In genomic region chr11:102234779-102235439, GRCh38 we compare ENCODE assay signal across 21 cellular contexts.
DNase-seq lines count a peak whose midpoint lies in the region; FAIRE-seq and TF ChIP-seq lines count a peak whose summit lies in the region.
"Had no signal": no experiment of that assay in that cellular context is flagged by ENCODE, and none has a peak within 500 bp of the region (broad histone marks: within the 10 kb centered on the region; RNA-seq: fewer than 3 reads in every experiment).

No MANE protein-coding gene starts in this region.

- H3K4me1 ChIP-seq in HUES6 (ENCODE audit: control insufficient read depth, insufficient read depth, low read length) = peaks cover 17% of the 10 kb centered on the region
- H3K4me1 ChIP-seq in uterus = peaks cover 0 to 3% of the 10 kb centered on the region in 2 donors
- H3K4me1 ChIP-seq: pancreas had no signal

- DNase-seq in astrocyte of the cerebellum (ENCODE audit: low read depth) (peak; percentile 54), left kidney (ENCODE audit: low read depth, low spot score) (peak; percentile 25), uterus (no peak), HPDE6-E6E7 (ENCODE audit: extremely low spot score) (no peak), NCI-H2227 treated with DMSO at 0.1 percent for 48 hours (lab: John Stamatoyannopoulos, UW) (no peak), GM12892 (ENCODE audit: insufficient read length) (no peak)
- DNase-seq: activated CD4-positive, alpha-beta T cell treated with anti-CD3 and anti-CD28 coated beads, Interleukin-2, amount 50 U/mL, for 1 hour; CD8-positive, alpha-beta memory T cell; DMS79; MG63; midbrain; natural killer cell; NCI-H1436 treated with DMSO at 0.1 percent for 48 hours; NCI-H510A treated with DMSO at 0.1 percent for 48 hours; pancreas; sigmoid colon had no signal

- in situ Hi-C loops in astrocyte of the cerebellum (cut with HindIII; ENCODE audit: low sequenced_read_pairs) = no loop called here

- TF ChIP-seq CTCF in astrocyte of the cerebellum (IDR thresholded peaks at IDR 0.05; ENCODE audit: low read depth, low read length, missing control alignments) = no peak
- TF ChIP-seq CTCF in uterus (IDR thresholded peaks at IDR 0.05) = no peak

- TF ChIP-seq POLR2A in uterus (IDR thresholded peaks at IDR 0.05) = no peak
- TF ChIP-seq POLR2A in GM12892 (IDR thresholded peaks at IDR 0.05; ENCODE audit: low read depth, low read length) = no peak

- H3K9me3 ChIP-seq in HUES6 (ENCODE audit: control insufficient read depth, insufficient read depth, low read depth, low read length) (no peaks in the 10 kb centered on the region), uterus (no peaks in the 10 kb centered on the region)
- H3K9me3 ChIP-seq: MG63, pancreas, sigmoid colon had no signal

- no peaks in the 10 kb centered on the region for H3K27me3 ChIP-seq in HUES6 (ENCODE audit: control insufficient read depth, insufficient read depth, low read length)
- H3K27me3 ChIP-seq in uterus = no peaks in the 10 kb centered on the region
- H3K27me3 ChIP-seq: MG63, pancreas, sigmoid colon had no signal

- no peak overlapping the region for H3K9ac ChIP-seq in HUES6 (ENCODE audit: low read length)

- intact Hi-C loops in uterus (cut with DNase I; ENCODE audit: low total_unique reads) = no loop called here

- peaks cover 13% of the 10 kb centered on the region for H3K36me3 ChIP-seq in HUES6 (ENCODE audit: control insufficient read depth, insufficient read depth, low read length)
- no peaks in the 10 kb centered on the region for H3K36me3 ChIP-seq in uterus
- H3K36me3 ChIP-seq: pancreas had no signal

- H3K27ac ChIP-seq in HUES6 (ENCODE audit: low read depth, low read length) = peak overlapping the region; percentile 63; the same call in 1 of the 2 replicates
- peak overlapping the region; percentile 37 to 57 for H3K27ac ChIP-seq in uterus
- H3K27ac ChIP-seq: coronary artery, pancreas, sigmoid colon, VCaP had no signal

- no peak for FAIRE-seq in GM12892 (lab: Jason Lieb, UNC)
- FAIRE-seq: GM12878, pancreas, urothelium cell line had no signal

- H3K4me3 ChIP-seq in HUES6 (ENCODE audit: low read depth, low read length) (no peak overlapping the region), astrocyte of the cerebellum (ENCODE audit: low read depth, low read length) (no peak overlapping the region), uterus (no peak overlapping the region)
- H3K4me3 ChIP-seq: coronary artery, GM12878, MG63, pancreas, sigmoid colon had no signal

Comparison
In these comparisons a context has a peak if more than half of its experiments do, and no peak if none do; other contexts are left out.
1. DNase-seq: peak in astrocyte of the cerebellum (single experiment) and left kidney (single experiment); none in uterus (0 of 2), HPDE6-E6E7 (single experiment), NCI-H2227 treated with DMSO at 0.1 percent for 48 hours (single experiment) and GM12892 (single experiment).